In genomic region chr22:47504962-47505361, GRCh38 we compare ENCODE assay signal across 8 cellular contexts.
"Had no signal": no experiment of that assay in that cellular context is flagged by ENCODE, and none has a peak within 500 bp of the region (broad histone marks: within the 10 kb centered on the region; RNA-seq: fewer than 3 reads in every experiment).

No MANE protein-coding gene starts in this region.

- ATAC-seq: GM23338 had no signal

- H3K4me2 ChIP-seq: GM23338, KMS-11 had no signal

- H3K27ac ChIP-seq: KMS-11 had no signal

- H3K9ac ChIP-seq: KMS-11 had no signal

- H2AFZ ChIP-seq: GM23338 had no signal

- DNase-seq: H9, HCEC 1CT, KBM-7 had no signal

- FAIRE-seq: H1, H54, HTR-8/SVneo had no signal

- H3K4me3 ChIP-seq: GM23338 had no signal
